In genomic region chr2:68742638-68743037, GRCh38 we compare ENCODE assay signal across 8 cellular contexts. TPM values are rescaled to one million over a fixed set of nuclear protein-coding genes. Genes with fewer than 3 reads are reported as not detected.
A peak's percentile ranks its signal among the peaks of the same experiment; 100 is the strongest.
DNase-seq lines count a peak whose midpoint lies in the region; ATAC-seq lines count a peak whose summit lies in the region.
"Had no signal": no experiment of that assay in that cellular context is flagged by ENCODE, and none has a peak within 500 bp of the region (broad histone marks: within the 10 kb centered on the region; RNA-seq: fewer than 3 reads in every experiment).

No MANE protein-coding gene starts in this region.

- peak; percentile 39 for ATAC-seq in HG02642 (IDR thresholded peaks at IDR 0.05; ENCODE audit: poor library complexity, unreplicated experiment)
- ATAC-seq in T-helper 17 cell = no peak
- ATAC-seq in HG03460 (IDR thresholded peaks at IDR 0.05; ENCODE audit: unreplicated experiment) = no peak
- no peak for ATAC-seq in GM18511 (IDR thresholded peaks at IDR 0.05; ENCODE audit: unreplicated experiment)

- peak overlapping the region; percentile 55 for H3K4me3 Mint-ChIP-seq in T-helper 17 cell

- H3K36me3 Mint-ChIP-seq in T-helper 17 cell (ENCODE audit: low read depth) = peaks cover 28% of the 10 kb centered on the region

- H3K9me3 ChIP-seq in T-helper 17 cell (ENCODE audit: control insufficient read depth, low read length, poor library complexity, severe bottlenecking) (no peaks in the 10 kb centered on the region), mononuclear cell (ENCODE audit: low read depth, low read length) (no peaks in the 10 kb centered on the region)

- H3K27me3 ChIP-seq in mononuclear cell (ENCODE audit: insufficient read depth, low read length) = no peaks in the 10 kb centered on the region

- H3K27ac Mint-ChIP-seq in T-helper 17 cell = peak overlapping the region; percentile 97

- H3K27me3 Mint-ChIP-seq in T-helper 17 cell = no peaks in the 10 kb centered on the region

- peaks cover 81% of the 10 kb centered on the region for H3K4me1 Mint-ChIP-seq in T-helper 17 cell

- H3K4me3 ChIP-seq in mononuclear cell (ENCODE audit: low read length) = peak overlapping the region; percentile 4

- peak; percentile 59 for DNase-seq in GDM1 (lab: John Stamatoyannopoulos, UW)
- DNase-seq in T-helper 17 cell = no peak
- DNase-seq in T1000 (lab: John Stamatoyannopoulos, UW) = no peak
- DNase-seq: stimulated activated CD4-positive, alpha-beta T cell treated with anti-CD3 and anti-CD28 coated beads, Interleukin-1b, Interleukin-23, amount 100 ng/mL, for 48 hours had no signal

- peaks cover 100% of the 10 kb centered on the region for H3K4me1 ChIP-seq in mononuclear cell (ENCODE audit: insufficient read depth, low read length)

RNA-seq across cellular contexts. Expression of gene ARHGAP25, which starts 8.0 kb away (rescaled TPM):
- total RNA-seq in T-helper 17 cell = 10 to 100 TPM; 75.6 to 90.6 TPM
- total RNA-seq in mononuclear cell = 28.2 TPM
